In genomic region chr14:68157971-68158371, GRCh38 we compare ENCODE assay signal across 1 cellular context.
TF ChIP-seq lines count a peak whose summit lies in the region.

No MANE protein-coding gene starts in this region.

TF ChIP-seq in liver, 16 proteins besides CTCF, POLR2A, EP300 and RAD21 (continued from another document):
- TF ChIP-seq REST (IDR thresholded peaks at IDR 0.05) (no peak), FOXA2 (IDR thresholded peaks at IDR 0.05) (no peak), YY1 (IDR thresholded peaks at IDR 0.05) (no peak), GABPA (IDR thresholded peaks at IDR 0.05 in 1 of 2, conservative IDR thresholded peaks at IDR 0.05 in 1 of 2) (no peak), TAF1 (conservative IDR thresholded peaks at IDR 0.05) (no peak)
